1 cellular context compared by ENCODE assay signal in genomic region chr17:61862975-61863800, GRCh38.
TF ChIP-seq lines count a peak whose summit lies in the region.

Gene BRIP1 (minus strand): TSS chr17:61863528. CDS start chr17:61861539, 1,989 bp downstream.

TF ChIP-seq in GM12878, 131 proteins besides CTCF, POLR2A, EP300 and RAD21 (continued from another document and continues in another):
- TF ChIP-seq STAT3 (IDR thresholded peaks at IDR 0.05; ENCODE audit: low read depth, low read length) = no peak
- TF ChIP-seq E2F4 (IDR thresholded peaks at IDR 0.05; ENCODE audit: low read depth, low read length) = peak; percentile 95
- no peak for TF ChIP-seq MTA3 (IDR thresholded peaks at IDR 0.05; ENCODE audit: borderline replicate concordance, low read length)
- no peak for TF ChIP-seq CEBPZ (IDR thresholded peaks at IDR 0.05; ENCODE audit: low read depth, low read length)
- TF ChIP-seq POLR2AphosphoS2 (IDR thresholded peaks at IDR 0.05; ENCODE audit: low read depth, low read length) = peak; percentile 56; the same call in 1 of the 2 replicates
- no peak for TF ChIP-seq CHD1 (IDR thresholded peaks at IDR 0.05; ENCODE audit: low read depth, low read length)
- no peak for TF ChIP-seq WRNIP1 (IDR thresholded peaks at IDR 0.05; ENCODE audit: borderline replicate concordance, low read depth, low read length)
- TF ChIP-seq MYB (IDR thresholded peaks at IDR 0.05; ENCODE audit: borderline replicate concordance, low read depth, low read length) = no peak
- TF ChIP-seq NFYA (IDR thresholded peaks at IDR 0.05; ENCODE audit: borderline replicate concordance, low read depth, low read length) = no peak; the same call in 1 of the 2 replicates
- no peak for TF ChIP-seq NR2C2 (IDR thresholded peaks at IDR 0.05; ENCODE audit: borderline replicate concordance, control insufficient read depth, insufficient read length, low read depth)
- TF ChIP-seq KLF5 (IDR thresholded peaks at IDR 0.05; ENCODE audit: partially characterized antibody) = no peak
- no peak for TF ChIP-seq ESRRA (IDR thresholded peaks at IDR 0.05; ENCODE audit: low read length)
- TF ChIP-seq ZBTB40 (IDR thresholded peaks at IDR 0.05; ENCODE audit: borderline replicate concordance) = peak; percentile 8; the same call in 1 of the 2 replicates
- no peak for TF ChIP-seq TARDBP (IDR thresholded peaks at IDR 0.05; ENCODE audit: borderline replicate concordance)
- TF ChIP-seq BCL11A (IDR thresholded peaks at IDR 0.05; ENCODE audit: low read depth, low read length) = no peak
- no peak for TF ChIP-seq FOXK2 (IDR thresholded peaks at IDR 0.05)
- TF ChIP-seq ZNF24 (IDR thresholded peaks at IDR 0.05) = no peak
- TF ChIP-seq ZZZ3 (IDR thresholded peaks at IDR 0.05; ENCODE audit: control insufficient read depth, insufficient read length, low read depth) = no peak
- peak; percentile 96 for TF ChIP-seq SP1 (IDR thresholded peaks at IDR 0.05; ENCODE audit: low read depth, low read length)
- no peak for TF ChIP-seq EZH2 (IDR thresholded peaks at IDR 0.05; ENCODE audit: borderline replicate concordance, control insufficient read depth, low read depth, low read length)
- no peak for TF ChIP-seq PAX8 (IDR thresholded peaks at IDR 0.05)
- no peak for TF ChIP-seq ZBTB11 (CRISPR knock-in tag; IDR thresholded peaks at IDR 0.05)
- peak; percentile 21; the same call in 1 of the 2 replicates for TF ChIP-seq EED (IDR thresholded peaks at IDR 0.05; ENCODE audit: low read depth)
- peak; percentile 93 for TF ChIP-seq NFXL1 (IDR thresholded peaks at IDR 0.05; ENCODE audit: borderline replicate concordance)
- TF ChIP-seq BHLHE40 (IDR thresholded peaks at IDR 0.05; ENCODE audit: borderline replicate concordance in 1 of 2, low read depth in 2 of 2, low read length in 1 of 2) = no peak
- TF ChIP-seq RB1 (IDR thresholded peaks at IDR 0.05; ENCODE audit: borderline replicate concordance) = peak; percentile 96
- no peak for TF ChIP-seq RCOR1 (conservative IDR thresholded peaks at IDR 0.05; ENCODE audit: low read depth, low read length)
- TF ChIP-seq GATAD2B (conservative IDR thresholded peaks at IDR 0.05; ENCODE audit: low read depth) = peak; percentile 76; the same call in 1 of the 2 replicates
- TF ChIP-seq DPF2 (IDR thresholded peaks at IDR 0.05) = no peak
- TF ChIP-seq ZSCAN29 (IDR thresholded peaks at IDR 0.05) = no peak
- TF ChIP-seq PML (IDR thresholded peaks at IDR 0.05; ENCODE audit: low read length) = peak; percentile 58
- TF ChIP-seq CREB1 (IDR thresholded peaks at IDR 0.05; ENCODE audit: low read depth) = peak; percentile 53; the same call in 1 of the 2 replicates
- no peak for TF ChIP-seq SMAD5 (IDR thresholded peaks at IDR 0.05; ENCODE audit: low read depth)
- TF ChIP-seq ZNF217 (IDR thresholded peaks at IDR 0.05) = no peak
- TF ChIP-seq POLR2AphosphoS5 (IDR thresholded peaks at IDR 0.05; ENCODE audit: low read length) = peak; percentile 89
- TF ChIP-seq PAX5 (IDR thresholded peaks at IDR 0.05; ENCODE audit: borderline replicate concordance, low read depth, low read length) = no peak
- no peak for TF ChIP-seq SREBF2 (IDR thresholded peaks at IDR 0.05; ENCODE audit: low read length)
- TF ChIP-seq MTA2 (IDR thresholded peaks at IDR 0.05; ENCODE audit: low read depth) = peak; percentile 30; the same call in 1 of the 2 replicates
- TF ChIP-seq PBX3 (IDR thresholded peaks at IDR 0.05; ENCODE audit: insufficient replicate concordance, low read depth, low read length) = no peak
- no peak for TF ChIP-seq TCF3 (IDR thresholded peaks at IDR 0.05; ENCODE audit: borderline replicate concordance, insufficient read depth, low read depth, low read length)
- TF ChIP-seq BMI1 (IDR thresholded peaks at IDR 0.05; ENCODE audit: borderline replicate concordance) = no peak
- TF ChIP-seq ATF2 (IDR thresholded peaks at IDR 0.05; ENCODE audit: low read length) = no peak
- no peak for TF ChIP-seq TBL1XR1 (IDR thresholded peaks at IDR 0.05; ENCODE audit: low read depth, low read length)
- TF ChIP-seq PRDM15 (CRISPR knock-in tag; IDR thresholded peaks at IDR 0.05) = no peak
- no peak for TF ChIP-seq ZNF207 (IDR thresholded peaks at IDR 0.05; ENCODE audit: borderline replicate concordance)
- no peak for TF ChIP-seq SUZ12 (IDR thresholded peaks at IDR 0.05; ENCODE audit: unreplicated experiment)
- TF ChIP-seq MEF2B (IDR thresholded peaks at IDR 0.05; ENCODE audit: partially characterized antibody, poor library complexity, severe bottlenecking) = no peak
- TF ChIP-seq CEBPB (IDR thresholded peaks at IDR 0.05; ENCODE audit: borderline replicate concordance in 1 of 2, low read depth in 2 of 2, low read length in 2 of 2) = no peak
